Comparison of ENCODE assay signal across 13 cellular contexts in genomic region chr10:88598060-88598459, GRCh38. TPM values are rescaled to one million over a fixed set of nuclear protein-coding genes. Genes with fewer than 3 reads are reported as not detected.
DNase-seq lines count a peak whose midpoint lies in the region; ATAC-seq and TF ChIP-seq lines count a peak whose summit lies in the region.
"Had no signal": no experiment of that assay in that cellular context is flagged by ENCODE, and none has a peak within 500 bp of the region (broad histone marks: within the 10 kb centered on the region; RNA-seq: fewer than 3 reads in every experiment).

No MANE protein-coding gene starts in this region.

- no peak overlapping the region for H3K4me3 Mint-ChIP-seq in T-cell
- H3K4me3 Mint-ChIP-seq in immature natural killer cell, result no peak overlapping the region

- H3K4me3 ChIP-seq in GM06990 (replicated peaks; ENCODE audit: low read depth, low read length) (no peak overlapping the region), gastroesophageal sphincter (no peak overlapping the region)

- ATAC-seq in GM19351 (IDR thresholded peaks at IDR 0.05; ENCODE audit: unreplicated experiment) (peak; percentile 88), HG02938 (IDR thresholded peaks at IDR 0.05; ENCODE audit: unreplicated experiment) (peak; percentile 88), T-cell (replicated peaks in 1 of 4) (no peak), gastroesophageal sphincter (no peak)

- WGBS in gastroesophageal sphincter (ENCODE audit: low coverage in 1 of 2), 2 donors, result 71 to 89% methylated on average over 1 of the region's 1 CpG

- H3K9me3 Mint-ChIP-seq in T-cell (peaks cover 0 to 5% (median 0%) of the 10 kb centered on the region in 3 donors), immature natural killer cell (no peaks in the 10 kb centered on the region)

- CTCF ChIA-PET in T-cell (lab: Charles Lee), result no interaction called here

- H3K36me3 ChIP-seq in GM06990 (ENCODE audit: control insufficient read depth, insufficient read depth, low read length), result no peaks in the 10 kb centered on the region
- no peaks in the 10 kb centered on the region for H3K36me3 ChIP-seq in gastroesophageal sphincter

- H3K36me3 Mint-ChIP-seq in T-cell, result no peaks in the 10 kb centered on the region
- no peaks in the 10 kb centered on the region for H3K36me3 Mint-ChIP-seq in immature natural killer cell

- DNase-seq in GM06990 (ENCODE audit: extremely low read depth, insufficient read length) (peak; percentile 44), MV-4-11 (lab: John Stamatoyannopoulos, UW) (peak; percentile 93), T-cell (no peak), OCI-M2 (lab: John Stamatoyannopoulos, UW; ENCODE audit: unreplicated experiment) (no peak), immature natural killer cell (no peak)
- DNase-seq: activated effector memory CD4-positive, alpha-beta T cell treated with Interleukin-2 at 50 U/mL for 16 hours; dermis blood vessel endothelial cell; NCI-H1105 treated with DMSO at 0.1 percent for 48 hours had no signal

- TF ChIP-seq EP300 in gastroesophageal sphincter (IDR thresholded peaks at IDR 0.05), result no peak

- no peak overlapping the region for H3K27ac Mint-ChIP-seq in T-cell
- no peak overlapping the region for H3K27ac Mint-ChIP-seq in immature natural killer cell
- H3K27ac Mint-ChIP-seq: progenitor cell of endocrine pancreas had no signal

- H3K27ac ChIP-seq in gastroesophageal sphincter, result no peak overlapping the region

- no peak for TF ChIP-seq CTCF in GM06990 (IDR thresholded peaks at IDR 0.05; ENCODE audit: insufficient read depth, low read length, poor library complexity, severe bottlenecking)
- TF ChIP-seq CTCF in gastroesophageal sphincter (IDR thresholded peaks at IDR 0.05), result no peak

- no peaks in the 10 kb centered on the region for H3K4me1 ChIP-seq in gastroesophageal sphincter

- POLR2A ChIA-PET in T-cell (lab: Charles Lee), result interaction anchor here in 1 of 2 donors (0.5 kb wide), 1 partner anchor 803 kb away, joined by 4 read pairs; no protein-coding TSS in a partner anchor

- H3K27me3 ChIP-seq in GM06990 (replicated peaks; ENCODE audit: control insufficient read depth, insufficient read depth, low read length) (no peaks in the 10 kb centered on the region), gastroesophageal sphincter (no peaks in the 10 kb centered on the region)

- H3K4me1 Mint-ChIP-seq in T-cell (no peaks in the 10 kb centered on the region), immature natural killer cell (no peaks in the 10 kb centered on the region)

- no peak for TF ChIP-seq POLR2A in gastroesophageal sphincter (IDR thresholded peaks at IDR 0.05)

- peaks cover 0 to 9% (median 0%) of the 10 kb centered on the region in 3 donors for H3K9me3 ChIP-seq in gastroesophageal sphincter

- peaks cover 2 to 12% of the 10 kb centered on the region in 2 donors for H3K27me3 Mint-ChIP-seq in T-cell
- H3K27me3 Mint-ChIP-seq in immature natural killer cell (ENCODE audit: low read depth in 3 of 3), result peaks cover 0 to 2% (median 0%) of the 10 kb centered on the region in 3 donors
- H3K27me3 Mint-ChIP-seq: progenitor cell of endocrine pancreas had no signal

RNA-seq across cellular contexts. Expression of gene LIPJ, which starts 11.5 kb away (rescaled TPM):
- total RNA-seq in T-cell (under 1 TPM in 3 of 5 donors, not detected in 2; 0.09 to 0.21 (median 0.16) TPM), gastroesophageal sphincter (under 1 TPM in 2 of 4 donors, not detected in 2; 0.12 to 0.13 TPM)
- under 1 TPM in 2 of 3 donors, not detected in 1; 0.16 to 0.29 TPM for polyA plus RNA-seq in immature natural killer cell
- total RNA-seq: dermis blood vessel endothelial cell, progenitor cell of endocrine pancreas had no signal
- polyA plus RNA-seq: BJ had no signal

RNA-seq across cellular contexts. Expression of gene RNLS, which starts 14.9 kb away (rescaled TPM):
- total RNA-seq in T-cell (1 to 10 TPM; 1.8 to 4.5 (median 3.2) TPM), gastroesophageal sphincter (10 to 100 TPM in 3 of 4 donors, 1 to 10 TPM in 1; 9.4 to 25.1 (median 15.3) TPM)
- polyA plus RNA-seq in immature natural killer cell, result 1 to 10 TPM; 4.8 to 7.0 (median 6.4) TPM

Comparison
In these comparisons a context has a peak if more than half of its experiments do, and no peak if none do; other contexts are left out.
1. DNase-seq: peak in GM06990 (single experiment) and MV-4-11 (single experiment); none in T-cell (0 of 34), OCI-M2 (single experiment) and immature natural killer cell (0 of 3).
2. ATAC-seq: peak in GM19351 (single experiment) and HG02938 (single experiment); none in T-cell (0 of 4) and gastroesophageal sphincter (single experiment).